ENCODE assay signal across 8 cellular contexts in the genomic region with DNA sequence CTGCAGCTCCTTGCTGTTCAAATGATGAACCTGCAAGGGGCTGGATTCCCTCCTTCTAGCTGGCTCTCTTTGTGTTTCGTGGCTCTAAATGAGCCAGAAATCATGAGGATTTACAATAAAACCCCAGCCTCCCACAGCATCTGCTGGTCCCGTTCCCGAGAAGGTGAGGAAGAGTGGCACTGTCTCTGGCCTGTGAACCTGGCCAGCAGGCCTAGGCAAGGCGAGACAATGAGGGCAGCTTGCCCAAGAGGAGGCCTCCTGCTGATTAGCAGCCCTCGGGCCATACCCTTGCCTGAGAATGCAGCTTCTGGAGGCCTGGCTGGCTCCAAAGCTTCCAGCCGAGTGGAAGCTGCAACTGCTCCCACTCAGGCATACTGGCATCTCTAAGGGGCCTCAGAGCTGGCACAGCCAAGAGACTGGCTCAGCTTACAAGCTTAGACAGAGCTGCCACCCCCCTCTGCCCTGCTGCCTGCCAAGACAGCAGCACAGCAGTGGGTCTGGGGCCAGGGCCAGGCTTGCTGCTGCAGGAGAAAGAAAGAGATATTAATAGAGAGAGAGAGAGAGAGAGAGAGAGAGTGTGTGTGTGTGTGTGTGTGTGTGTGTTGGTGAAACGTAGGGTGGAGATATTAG.
DNase-seq lines count a peak whose midpoint lies in the region; FAIRE-seq and TF ChIP-seq lines count a peak whose summit lies in the region.

No MANE protein-coding gene starts in this region.

- peak overlapping the region; percentile 94 for H3K18ac ChIP-seq in neuronal stem cell (ENCODE audit: low read length)

- peak overlapping the region; percentile 93 for H2BK12ac ChIP-seq in neuronal stem cell (ENCODE audit: low read length)

- H3K4me1 ChIP-seq in esophagus squamous epithelium (peaks cover 16 to 73% (median 29%) of the 10 kb centered on the region in 3 donors), neuronal stem cell (ENCODE audit: control insufficient read depth in 2 of 2, insufficient read depth in 1 of 2, low read depth in 1 of 2, low read length in 2 of 2) (peaks cover 27 to 28% of the 10 kb centered on the region in 2 donors), Karpas-422 (ENCODE audit: low read length) (peaks cover 24% of the 10 kb centered on the region)

- H2AK5ac ChIP-seq in neuronal stem cell (ENCODE audit: low read depth, low read length) = peak overlapping the region; percentile 79

- no peaks in the 10 kb centered on the region for H3K36me3 ChIP-seq in esophagus squamous epithelium
- peaks cover 0 to 3% of the 10 kb centered on the region in 2 donors for H3K36me3 ChIP-seq in neuronal stem cell (replicated peaks in 1 of 2; ENCODE audit: control insufficient read depth in 2 of 2, insufficient read depth in 2 of 2, low read length in 2 of 2)
- H3K36me3 ChIP-seq in Karpas-422 (ENCODE audit: insufficient read depth, low read length) = no peaks in the 10 kb centered on the region

- TF ChIP-seq POLR2A in esophagus squamous epithelium (IDR thresholded peaks at IDR 0.05) = no peak
- TF ChIP-seq POLR2A in H54 (IDR thresholded peaks at IDR 0.05; ENCODE audit: low read depth, low read length) = no peak

- peak overlapping the region in 2 of 4 donors; percentile 20 to 44 for H3K4me3 ChIP-seq in esophagus squamous epithelium
- no peak overlapping the region for H3K4me3 ChIP-seq in neuronal stem cell (ENCODE audit: low read length in 2 of 2)
- H3K4me3 ChIP-seq in Karpas-422 (ENCODE audit: low read length) = no peak overlapping the region

- peak overlapping the region; percentile 90 for H2BK120ac ChIP-seq in neuronal stem cell (ENCODE audit: low read depth, low read length)

- no peak overlapping the region for H3K23ac ChIP-seq in neuronal stem cell (ENCODE audit: low read depth, low read length, poor library complexity)

- H3K9me3 ChIP-seq in esophagus squamous epithelium (no peaks in the 10 kb centered on the region), neuronal stem cell (replicated peaks in 1 of 2; ENCODE audit: control insufficient read depth in 2 of 2, insufficient read depth in 1 of 2, low read depth in 1 of 2, low read length in 2 of 2) (no peaks in the 10 kb centered on the region), Karpas-422 (ENCODE audit: low read length) (no peaks in the 10 kb centered on the region)

- no peak overlapping the region for H4K8ac ChIP-seq in neuronal stem cell (ENCODE audit: low read depth, low read length)

- peak overlapping the region; percentile 93 for H4K91ac ChIP-seq in neuronal stem cell (ENCODE audit: low read depth, low read length, poor library complexity)

- intact Hi-C loops in esophagus squamous epithelium (cut with DNase I) = loop anchor here (10.0 kb wide), 1 partner anchor 312 kb away; no protein-coding TSS in a partner anchor

- peak in 1 of 6 experiments; percentile 29 for TF ChIP-seq CTCF in esophagus squamous epithelium (IDR thresholded peaks at IDR 0.05)

- H2BK5ac ChIP-seq in neuronal stem cell (ENCODE audit: low read length) = peak overlapping the region; percentile 88

- H3K27ac ChIP-seq in esophagus squamous epithelium = peak overlapping the region; percentile 56 to 84 (median 75)
- H3K27ac ChIP-seq in neuronal stem cell (replicated peaks; ENCODE audit: low read length) = peak overlapping the region; percentile 26
- no peak overlapping the region for H3K27ac ChIP-seq in Karpas-422 (ENCODE audit: low read length)

- no peak for FAIRE-seq in H54 (lab: Jason Lieb, UNC)

- H3K9me2 ChIP-seq in Karpas-422 (replicated peaks; ENCODE audit: insufficient read depth, low read length) = no peaks in the 10 kb centered on the region

- H3K79me2 ChIP-seq in Karpas-422 (ENCODE audit: low read length) = no peaks in the 10 kb centered on the region

- no peaks in the 10 kb centered on the region for H3K79me1 ChIP-seq in neuronal stem cell (ENCODE audit: low read depth, low read length)

- H2BK15ac ChIP-seq in neuronal stem cell (ENCODE audit: low read length) = peak overlapping the region; percentile 50

- H4K20me1 ChIP-seq in Karpas-422 (ENCODE audit: insufficient read depth, low read depth, low read length) = peaks cover 3% of the 10 kb centered on the region; the same call in 1 of the 2 replicates

- H2AFZ ChIP-seq in neuronal stem cell (ENCODE audit: low read length) = peak overlapping the region; percentile 63
- no peak overlapping the region for H2AFZ ChIP-seq in Karpas-422 (ENCODE audit: low read length)

- DNase-seq in COR-L47 (lab: John Stamatoyannopoulos, UW) = peak; percentile 86
- DNase-seq in NCI-H345 treated with DMSO at 0.1 percent for 48 hours (lab: John Stamatoyannopoulos, UW; ENCODE audit: unreplicated experiment) = peak; percentile 22
- no peak for DNase-seq in esophagus squamous epithelium (lab: John Stamatoyannopoulos, UW)
- DNase-seq in neuronal stem cell (ENCODE audit: low spot score) = no peak
- no peak for DNase-seq in Karpas-422
- no peak for DNase-seq in activated gamma-delta T cell treated with Interleukin-2 at 50 U/mL for 16 hours
- DNase-seq in stimulated activated CD4-positive, alpha-beta T cell treated with anti-CD3 and anti-CD28 coated beads, Interleukin-12 subunit alpha, Interleukin-12 subunit beta, amount 100 ng/mL, for 4 hours = no peak
- no peak for DNase-seq in H54 (ENCODE audit: insufficient read length, low spot score)

- WGBS in esophagus squamous epithelium, 2 donors = 29 to 31% methylated on average over 3 to 4 of the region's 7 CpGs
- WGBS in neuronal stem cell (ENCODE audit: extremely low coverage in 2 of 2, insufficient read length in 2 of 2, insufficient replicate concordance in 1 of 2), 2 donors = no CpG with 5 or more reads among the region's 7 CpGs

- H3K4me2 ChIP-seq in neuronal stem cell (ENCODE audit: insufficient read depth, low read length, poor library complexity, severe bottlenecking) = no peak overlapping the region
- H3K4me2 ChIP-seq in Karpas-422 (ENCODE audit: low read depth, low read length, poor library complexity, severe bottlenecking) = no peak overlapping the region

- H3K4ac ChIP-seq in neuronal stem cell (ENCODE audit: low read length) = no peak overlapping the region

- H3K14ac ChIP-seq in neuronal stem cell (ENCODE audit: low read length) = no peak overlapping the region

- peak overlapping the region; percentile 64 for H3K9ac ChIP-seq in neuronal stem cell (ENCODE audit: low read depth, low read length, poor library complexity)
- no peak overlapping the region for H3K9ac ChIP-seq in Karpas-422 (ENCODE audit: low read length)

- H3K27me3 ChIP-seq in esophagus squamous epithelium (no peaks in the 10 kb centered on the region), neuronal stem cell (ENCODE audit: control insufficient read depth in 3 of 3, insufficient read depth in 3 of 3, low read depth in 1 of 3, low read length in 3 of 3) (no peaks in the 10 kb centered on the region), Karpas-422 (ENCODE audit: low read length) (0 out of 2 replicates have a peak, but pooled peaks cover 2% of the 10 kb centered on the region)

Comparison
In these comparisons a context has a peak if more than half of its experiments do, and no peak if none do; other contexts are left out.
1. DNase-seq: peak in COR-L47 (single experiment) and NCI-H345 treated with DMSO at 0.1 percent for 48 hours (single experiment); none in esophagus squamous epithelium (single experiment), neuronal stem cell (single experiment), Karpas-422 (single experiment), activated gamma-delta T cell treated with Interleukin-2 at 50 U/mL for 16 hours (single experiment), stimulated activated CD4-positive, alpha-beta T cell treated with anti-CD3 and anti-CD28 coated beads, Interleukin-12 subunit alpha, Interleukin-12 subunit beta, amount 100 ng/mL, for 4 hours (single experiment) and H54 (single experiment).